In the genomic region with DNA sequence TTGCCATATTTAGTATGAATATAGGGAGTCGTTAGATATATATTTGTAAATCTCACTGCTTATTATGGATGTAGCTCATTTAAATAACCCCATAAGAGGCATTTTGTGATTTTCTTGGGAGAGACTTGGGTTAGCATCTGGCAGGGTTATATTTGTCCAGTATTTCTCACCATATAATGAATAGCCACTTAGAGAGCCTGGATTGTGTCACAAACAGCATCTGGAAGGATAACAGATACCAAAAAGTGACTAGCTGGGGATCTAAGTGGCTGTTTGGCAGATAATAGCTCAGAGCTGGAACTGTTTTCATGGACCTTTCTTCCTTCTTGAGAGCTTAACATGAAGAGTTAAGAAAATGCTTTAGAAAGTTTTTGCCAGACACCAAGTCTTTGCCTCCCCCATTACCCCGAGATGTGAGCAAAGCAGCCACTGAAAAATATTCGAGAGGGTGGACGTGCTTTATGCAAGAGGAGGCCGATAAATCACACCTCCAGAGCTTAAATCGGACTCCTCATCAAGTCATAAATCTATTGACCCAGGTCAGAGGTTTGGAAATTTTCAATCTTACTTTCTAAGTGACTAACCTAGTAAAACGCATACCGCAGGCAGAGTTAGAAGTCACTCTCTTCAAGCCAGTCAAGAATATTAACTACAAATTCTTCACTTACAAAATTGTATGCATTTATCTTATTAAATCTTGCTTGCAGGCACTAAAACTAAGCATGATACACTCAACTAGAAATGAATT, we compare ENCODE assay signal across 20 cellular contexts. TPM values are rescaled to one million over a fixed set of nuclear protein-coding genes. Genes with fewer than 3 reads are reported as not detected.
DNase-seq lines count a peak whose midpoint lies in the region; ATAC-seq and TF ChIP-seq lines count a peak whose summit lies in the region.
"Had no signal": no experiment of that assay in that cellular context is flagged by ENCODE, and none has a peak within 500 bp of the region (broad histone marks: within the 10 kb centered on the region; RNA-seq: fewer than 3 reads in every experiment).

No MANE protein-coding gene starts in this region.

- H3K27ac ChIP-seq in left ventricle myocardium inferior (replicated peaks) = peak overlapping the region; percentile 2
- peak overlapping the region; percentile 3 for H3K27ac ChIP-seq in upper lobe of right lung
- H3K27ac ChIP-seq: BLaER1 treated with 17β-estradiol and CSF1 and Interleukin-3, amounts not matched to agents 10 nM and 100 nM had no signal

- H3K9me3 ChIP-seq in left ventricle myocardium inferior (replicated peaks) (no peaks in the 10 kb centered on the region), upper lobe of right lung (no peaks in the 10 kb centered on the region)
- H3K9me3 ChIP-seq: BLaER1 treated with 17β-estradiol and CSF1 and Interleukin-3, amounts not matched to agents 10 nM and 100 nM had no signal

- no peak for DNase-seq in activated CD4-positive, CD25-positive, alpha-beta regulatory T cell (lab: John Stamatoyannopoulos, UW)
- DNase-seq in NCI-H69 (lab: John Stamatoyannopoulos, UW) = peak; percentile 34
- DNase-seq in left ventricle myocardium inferior = no peak
- no peak for DNase-seq in upper lobe of right lung
- DNase-seq in NCI-H82 (lab: John Stamatoyannopoulos, UW) = no peak
- DNase-seq in SHP77 treated with DMSO at 0.1 percent for 48 hours (lab: John Stamatoyannopoulos, UW) = no peak
- no peak for DNase-seq in foreskin melanocyte
- DNase-seq: activated B cell treated with CpG ODN at 0.5 μM for 24 hours; activated naive CD8-positive, alpha-beta T cell treated with anti-CD3 and anti-CD28 coated beads, Interleukin-2, amount 10 ng/mL, durations not matched to agents 7 days and 5 days; GDM1; natural killer cell; stimulated activated CD4-positive, alpha-beta T cell treated with anti-CD3 and anti-CD28 coated beads, Interleukin-4, amount 100 ng/mL, for 4 hours had no signal

- no peak for TF ChIP-seq CTCF in left ventricle myocardium inferior (IDR thresholded peaks at IDR 0.05; ENCODE audit: borderline replicate concordance)
- TF ChIP-seq CTCF in upper lobe of right lung (IDR thresholded peaks at IDR 0.05) = no peak

- H3K27me3 ChIP-seq in left ventricle myocardium inferior (ENCODE audit: low read depth) (no peaks in the 10 kb centered on the region), upper lobe of right lung (no peaks in the 10 kb centered on the region)
- H3K27me3 ChIP-seq: BLaER1 treated with 17β-estradiol and CSF1 and Interleukin-3, amounts not matched to agents 10 nM and 100 nM had no signal

- H3K4me3 ChIP-seq in left ventricle myocardium inferior (no peak overlapping the region), upper lobe of right lung (no peak overlapping the region)
- H3K4me3 ChIP-seq: BLaER1 treated with 17β-estradiol and CSF1 and Interleukin-3, amounts not matched to agents 10 nM and 100 nM; lung; skin epidermis had no signal

- H3K4me1 ChIP-seq in left ventricle myocardium inferior (no peaks in the 10 kb centered on the region), upper lobe of right lung (peaks cover 7% of the 10 kb centered on the region)
- H3K4me1 ChIP-seq: BLaER1 treated with 17β-estradiol and CSF1 and Interleukin-3, amounts not matched to agents 10 nM and 100 nM had no signal

- intact Hi-C loops in left ventricle myocardium inferior (cut with micrococcal nuclease) (no loop called here), upper lobe of right lung (cut with DNase I) (no loop called here)

- ATAC-seq in activated CD4-positive, CD25-positive, alpha-beta regulatory T cell treated with anti-CD3 and anti-CD28 coated beads, Interleukin-2, amount 50 U/mL, for 24 hours = peak; percentile 28 to 30
- ATAC-seq in upper lobe of right lung = no peak
- ATAC-seq: natural killer cell had no signal

- peaks cover 48% of the 10 kb centered on the region for H3K36me3 ChIP-seq in left ventricle myocardium inferior
- no peaks in the 10 kb centered on the region for H3K36me3 ChIP-seq in upper lobe of right lung
- H3K36me3 ChIP-seq: BLaER1 treated with 17β-estradiol and CSF1 and Interleukin-3, amounts not matched to agents 10 nM and 100 nM had no signal

RNA-seq across cellular contexts. Expression of a gene that starts 35.1 kb away (rescaled TPM):
- total RNA-seq in left ventricle myocardium inferior = not detected
- total RNA-seq in upper lobe of right lung = not detected
- total RNA-seq: activated B cell treated with CpG ODN at 0.5 μM for 24 hours; activated naive CD8-positive, alpha-beta T cell treated with anti-CD3 and anti-CD28 coated beads, Interleukin-2, amount 10 ng/mL, durations not matched to agents 7 days and 5 days; bronchial epithelial cell; dermis microvascular lymphatic vessel endothelial cell; lung; natural killer cell; T-helper 2 cell treated with Interferon-gamma antibody and Interleukin-4, amounts not matched to agents 100 ng/mL and 5 ng/mL, for 36 hours; temporal lobe had no signal
